Comparison of ENCODE assay signal across 8 cellular contexts in the genomic region with DNA sequence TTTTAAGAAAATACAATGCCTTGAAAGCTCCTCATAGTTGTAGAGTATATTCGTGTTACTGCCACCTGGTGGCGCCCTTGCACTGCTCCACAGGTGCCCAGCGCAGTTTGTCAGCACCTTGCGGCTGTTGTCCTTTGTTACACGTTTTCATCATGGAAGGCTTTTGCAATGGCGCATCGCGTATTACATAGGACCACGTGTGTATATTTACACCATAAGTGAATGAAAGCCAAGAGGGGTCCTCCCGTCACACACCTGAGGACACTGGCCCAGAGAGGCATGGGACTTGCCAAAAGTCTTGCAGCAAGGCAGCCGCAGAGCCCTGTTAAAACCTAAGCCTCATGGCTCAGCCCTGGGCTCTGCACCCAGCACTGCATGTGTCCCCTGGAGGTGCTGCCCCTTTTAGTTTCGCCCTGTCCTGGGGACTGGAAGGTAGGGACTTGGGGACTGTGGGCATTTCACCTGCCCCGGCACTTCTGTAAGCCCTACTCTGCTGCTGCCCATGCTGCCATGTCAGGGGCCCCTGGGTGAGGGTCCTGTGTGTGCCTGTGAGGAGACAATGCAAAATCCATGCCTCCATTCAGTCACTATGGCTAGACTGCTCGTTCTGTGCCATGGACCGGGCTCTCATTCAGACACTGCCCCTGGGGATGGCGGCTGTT.
DNase-seq lines count a peak whose midpoint lies in the region; ATAC-seq and TF ChIP-seq lines count a peak whose summit lies in the region.

No MANE protein-coding gene starts in this region.

- ATAC-seq in GM18867 (IDR thresholded peaks at IDR 0.05; ENCODE audit: unreplicated experiment) = no peak
- no peak for ATAC-seq in HG03378 (IDR thresholded peaks at IDR 0.05; ENCODE audit: unreplicated experiment)

- no peak overlapping the region for H3K4me3 ChIP-seq in GM12865 (ENCODE audit: low read depth, low read length)
- H3K4me3 ChIP-seq in skeletal muscle cell (ENCODE audit: low read depth, low read length) = no peak overlapping the region

- TF ChIP-seq CTCF in GM12865 (IDR thresholded peaks at IDR 0.05; ENCODE audit: insufficient read depth, low read depth, low read length, missing control alignments) = peak; percentile 91

- DNase-seq in GM12865 (ENCODE audit: low read depth) (peak; percentile 87), NCI-H146 (lab: John Stamatoyannopoulos, UW) (peak; percentile 76), T-helper 2 cell (peak; percentile 47 to 86 (median 56)), anterior cingulate cortex (lab: John Stamatoyannopoulos, UW) (peak in 42 of 58 donors; percentile 5 to 79 (median 21)), hepatic stellate cell (ENCODE audit: low spot score) (peak; percentile 79), skeletal muscle cell (ENCODE audit: low read depth) (peak; percentile 26)

Comparison
In these comparisons a context has a peak if more than half of its experiments do, and no peak if none do; other contexts are left out.
1. DNase-seq: peak in every context shown above with its lines; median percentile 87 in GM12865; 79 in hepatic stellate cell; 76 in NCI-H146; 56 in T-helper 2 cell; 26 in skeletal muscle cell; 21 in anterior cingulate cortex.